ENCODE assay signal across 8 cellular contexts in genomic region chr2:144333144-144333555, GRCh38.
DNase-seq lines count a peak whose midpoint lies in the region; ATAC-seq, FAIRE-seq and TF ChIP-seq lines count a peak whose summit lies in the region.

No MANE protein-coding gene starts in this region.

- H3K27me3 ChIP-seq in adipocyte (replicated peaks; ENCODE audit: control insufficient read depth, insufficient read depth, low read length), result no peaks in the 10 kb centered on the region
- peaks cover 0 to 7% of the 10 kb centered on the region in 2 experiments; a peak in 1 of 5 replicates for H3K27me3 ChIP-seq in HepG2 (ENCODE audit: control insufficient read depth in 1 of 2, insufficient read depth in 2 of 2, low read length in 2 of 2)

- H4K20me1 ChIP-seq in HepG2 (ENCODE audit: insufficient read depth, low read length), result no peaks in the 10 kb centered on the region

- H3K9ac ChIP-seq in adipocyte (ENCODE audit: low read length) (peak overlapping the region; percentile 85), HepG2 (ENCODE audit: insufficient read depth, low read depth, low read length) (no peak overlapping the region; the same call in 1 of the 2 replicates)

- POLR2A ChIA-PET in activated CD4-positive, alpha-beta T cell treated with anti-CD3 and anti-CD28 coated beads for 36 hours (lab: Charles Lee), result no interaction called here
- POLR2A ChIA-PET in HepG2 (lab: Yijun Ruan, JAX), result interaction anchor here (1.6 kb wide), 1 partner anchor 12 kb away, joined by 4 read pairs; no protein-coding TSS in a partner anchor

- H3K4me3 ChIP-seq in adipocyte (ENCODE audit: low read length) (peak overlapping the region; percentile 79), HepG2 (replicated peaks in 1 of 3; ENCODE audit: insufficient read depth in 1 of 3, low read depth in 2 of 3, low read length in 3 of 3) (peak overlapping the region; percentile 43 to 84 (median 58))

- no peak for TF ChIP-seq POLR2A in HepG2 (IDR thresholded peaks at IDR 0.05; ENCODE audit: insufficient read depth in 1 of 2, low read depth in 2 of 2, low read length in 2 of 2)

- no peak for DNase-seq in activated CD4-positive, alpha-beta T cell treated with anti-CD3 and anti-CD28 coated beads for 36 hours
- DNase-seq in activated CD4-positive, alpha-beta T cell treated with anti-CD3 and anti-CD28 coated beads for 4 hours, result no peak
- DNase-seq in adipocyte (ENCODE audit: low read depth), result no peak
- no peak for DNase-seq in HepG2 (ENCODE audit: low spot score)
- DNase-seq in substantia nigra (lab: John Stamatoyannopoulos, UW), result no peak
- no peak for DNase-seq in 8988T
- DNase-seq in SHP77 treated with DMSO at 0.1 percent for 48 hours (lab: John Stamatoyannopoulos, UW), result no peak
- DNase-seq in stimulated activated CD4-positive, alpha-beta T cell treated with anti-CD3 and anti-CD28 coated beads, Interleukin-4, amount 100 ng/mL, for 4 hours, result no peak

- no TSS peak for BruUV-seq in HepG2 (replicated peaks; lab: Mats Ljungman, UMichigan)

- H3K9me3 ChIP-seq in adipocyte (ENCODE audit: control insufficient read depth, low read length) (no peaks in the 10 kb centered on the region), HepG2 (ENCODE audit: low read length) (no peaks in the 10 kb centered on the region)

- WGBS in HepG2 (ENCODE audit: low lambda C conversion rate), result 70% methylated on average over 9 of the region's 9 CpGs

- peak overlapping the region; percentile 93 for H2AFZ ChIP-seq in HepG2 (ENCODE audit: low read length)

- CTCF ChIA-PET in activated CD4-positive, alpha-beta T cell treated with anti-CD3 and anti-CD28 coated beads for 36 hours (lab: Charles Lee), result no interaction called here
- CTCF ChIA-PET in HepG2 (lab: Yijun Ruan, JAX; ENCODE audit: low intra/inter-chr PET ratio, low total read pairs), result no interaction called here

- intact Hi-C loops in activated CD4-positive, alpha-beta T cell treated with anti-CD3 and anti-CD28 coated beads for 36 hours (cut with DNase I, micrococcal nuclease), result loop anchor here (2.0 to 10.0 kb wide), 5 partner anchors 50 to 638 kb away; no protein-coding TSS in a partner anchor
- intact Hi-C loops in HepG2 (cut with micrococcal nuclease; ENCODE audit: unreplicated experiment), result no loop called here

- no peak for TF ChIP-seq CTCF in HepG2 (CRISPR knock-in tag; IDR thresholded peaks at IDR 0.05)

- H3K27ac Mint-ChIP-seq in activated CD4-positive, alpha-beta T cell treated with anti-CD3 and anti-CD28 coated beads for 36 hours, result peak overlapping the region; percentile 88

- peak overlapping the region; percentile 97 for H3K4me2 ChIP-seq in HepG2 (ENCODE audit: low read depth, low read length)

- no peak for TF ChIP-seq RAD21 in HepG2 (CRISPR knock-in tag; IDR thresholded peaks at IDR 0.05)

- peaks cover 31% of the 10 kb centered on the region for H3K4me1 Mint-ChIP-seq in activated CD4-positive, alpha-beta T cell treated with anti-CD3 and anti-CD28 coated beads for 36 hours

- peaks cover 12% of the 10 kb centered on the region for H3K36me3 Mint-ChIP-seq in activated CD4-positive, alpha-beta T cell treated with anti-CD3 and anti-CD28 coated beads for 36 hours (ENCODE audit: low read depth)

- peaks cover 2% of the 10 kb centered on the region for H3K27me3 Mint-ChIP-seq in activated CD4-positive, alpha-beta T cell treated with anti-CD3 and anti-CD28 coated beads for 36 hours

- H3K9me3 Mint-ChIP-seq in activated CD4-positive, alpha-beta T cell treated with anti-CD3 and anti-CD28 coated beads for 36 hours (ENCODE audit: low read depth), result no peaks in the 10 kb centered on the region

- H3K27ac ChIP-seq in HepG2 (ENCODE audit: extremely low read length, insufficient read depth, low read length) (no peak overlapping the region), substantia nigra (ENCODE audit: low read depth, low read length, poor library complexity, severe bottlenecking) (peak overlapping the region; percentile 93)

- no peaks in the 10 kb centered on the region for H3K36me3 ChIP-seq in adipocyte (ENCODE audit: control insufficient read depth, insufficient read depth, low read length, severe bottlenecking)
- H3K36me3 ChIP-seq in HepG2 (replicated peaks in 1 of 2; ENCODE audit: control insufficient read depth in 1 of 2, insufficient read depth in 2 of 2, low read length in 2 of 2), result no peaks in the 10 kb centered on the region; a peak in 1 of 5 replicates

- H3K4me1 ChIP-seq in adipocyte (ENCODE audit: control insufficient read depth, insufficient read depth, low read length), result peaks cover 31% of the 10 kb centered on the region
- peaks cover 23% of the 10 kb centered on the region for H3K4me1 ChIP-seq in HepG2 (ENCODE audit: insufficient read depth, low read length)

- in situ Hi-C loops in HepG2 (cut with HindIII; ENCODE audit: extremely low pct_ligation_motif_present, low pct_unique_long_range_greater_than_20kb), result no loop called here

- peak overlapping the region; percentile 93 for H3K4me3 Mint-ChIP-seq in activated CD4-positive, alpha-beta T cell treated with anti-CD3 and anti-CD28 coated beads for 36 hours

- H3K79me2 ChIP-seq in HepG2 (ENCODE audit: insufficient read depth, low read length), result no peaks in the 10 kb centered on the region

- TF ChIP-seq EP300 in HepG2 (IDR thresholded peaks at IDR 0.05; ENCODE audit: low read depth in 2 of 2, low read length in 2 of 2), result no peak
- TF ChIP-seq EP300 in HepG2 (CRISPR knock-in tag; IDR thresholded peaks at IDR 0.05; ENCODE audit: borderline replicate concordance), result no peak

- no peak for ATAC-seq in activated CD4-positive, alpha-beta T cell treated with anti-CD3 and anti-CD28 coated beads for 36 hours
- ATAC-seq in HepG2, result no peak

- no peak for FAIRE-seq in HepG2 (lab: Jason Lieb, UNC)

TF ChIP-seq in HepG2, 621 proteins besides CTCF, POLR2A, EP300 and RAD21:
- TF ChIP-seq ZNF3 (CRISPR knock-in tag; IDR thresholded peaks at IDR 0.05), result no peak
- TF ChIP-seq HOXA7 (CRISPR knock-in tag; IDR thresholded peaks at IDR 0.05), result 0 out of 2 replicates have a peak, but pooled peaks have one; percentile 2
